ENCODE assay signal across 1 cellular context in genomic region chr21:32278518-32279376, GRCh38.
TF ChIP-seq lines count a peak whose summit lies in the region.

A gene with protein sequence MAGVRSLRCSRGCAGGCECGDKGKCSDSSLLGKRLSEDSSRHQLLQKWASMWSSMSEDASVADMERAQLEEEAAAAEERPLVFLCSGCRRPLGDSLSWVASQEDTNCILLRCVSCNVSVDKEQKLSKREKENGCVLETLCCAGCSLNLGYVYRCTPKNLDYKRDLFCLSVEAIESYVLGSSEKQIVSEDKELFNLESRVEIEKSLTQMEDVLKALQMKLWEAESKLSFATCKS (minus strand): TSS chr21:32279049. CDS start chr21:32279014, 35 bp downstream.

TF ChIP-seq in HEK293, 187 proteins besides CTCF, POLR2A, EP300 and RAD21 (continued from another document and continues in another):
- no peak for TF ChIP-seq ZNF140 (tag by site-specific recombination; IDR thresholded peaks at IDR 0.05)
- TF ChIP-seq IKZF3 (tag by site-specific recombination; IDR thresholded peaks at IDR 0.05), result peak; percentile 68; the same call in 1 of the 2 replicates
- TF ChIP-seq SP7 (tag by site-specific recombination; IDR thresholded peaks at IDR 0.05), result peak; percentile 92
- no peak for TF ChIP-seq ZNF843 (tag by site-specific recombination; IDR thresholded peaks at IDR 0.05)
- TF ChIP-seq ZNF624 (tag by site-specific recombination; IDR thresholded peaks at IDR 0.05), result no peak
- TF ChIP-seq ZNF132 (tag by site-specific recombination; IDR thresholded peaks at IDR 0.05; ENCODE audit: borderline replicate concordance), result no peak
- TF ChIP-seq, protein P1, sequence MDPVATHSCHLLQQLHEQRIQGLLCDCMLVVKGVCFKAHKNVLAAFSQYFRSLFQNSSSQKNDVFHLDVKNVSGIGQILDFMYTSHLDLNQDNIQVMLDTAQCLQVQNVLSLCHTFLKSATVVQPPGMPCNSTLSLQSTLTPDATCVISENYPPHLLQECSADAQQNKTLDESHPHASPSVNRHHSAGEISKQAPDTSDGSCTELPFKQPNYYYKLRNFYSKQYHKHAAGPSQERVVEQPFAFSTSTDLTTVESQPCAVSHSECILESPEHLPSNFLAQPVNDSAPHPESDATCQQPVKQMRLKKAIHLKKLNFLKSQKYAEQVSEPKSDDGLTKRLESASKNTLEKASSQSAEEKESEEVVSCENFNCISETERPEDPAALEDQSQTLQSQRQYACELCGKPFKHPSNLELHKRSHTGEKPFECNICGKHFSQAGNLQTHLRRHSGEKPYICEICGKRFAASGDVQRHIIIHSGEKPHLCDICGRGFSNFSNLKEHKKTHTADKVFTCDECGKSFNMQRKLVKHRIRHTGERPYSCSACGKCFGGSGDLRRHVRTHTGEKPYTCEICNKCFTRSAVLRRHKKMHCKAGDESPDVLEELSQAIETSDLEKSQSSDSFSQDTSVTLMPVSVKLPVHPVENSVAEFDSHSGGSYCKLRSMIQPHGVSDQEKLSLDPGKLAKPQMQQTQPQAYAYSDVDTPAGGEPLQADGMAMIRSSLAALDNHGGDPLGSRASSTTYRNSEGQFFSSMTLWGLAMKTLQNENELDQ (tag by site-specific recombination; IDR thresholded peaks at IDR 0.05; ENCODE audit: low read depth), result no peak
- TF ChIP-seq YY2 (tag by site-specific recombination; IDR thresholded peaks at IDR 0.05), result peak; percentile 96
- no peak for TF ChIP-seq ZNF529 (tag by site-specific recombination; IDR thresholded peaks at IDR 0.05; ENCODE audit: insufficient replicate concordance)
- TF ChIP-seq KLF1 (tag by site-specific recombination; IDR thresholded peaks at IDR 0.05), result peak; percentile 40; the same call in 1 of the 2 replicates
- no peak for TF ChIP-seq OVOL3 (tag by site-specific recombination; IDR thresholded peaks at IDR 0.05)
- TF ChIP-seq ZNF792 (tag by site-specific recombination; IDR thresholded peaks at IDR 0.05), result no peak
- TF ChIP-seq ZNF10 (tag by site-specific recombination; IDR thresholded peaks at IDR 0.05), result peak; percentile 17; the same call in 1 of the 2 replicates
- TF ChIP-seq, protein P2, sequence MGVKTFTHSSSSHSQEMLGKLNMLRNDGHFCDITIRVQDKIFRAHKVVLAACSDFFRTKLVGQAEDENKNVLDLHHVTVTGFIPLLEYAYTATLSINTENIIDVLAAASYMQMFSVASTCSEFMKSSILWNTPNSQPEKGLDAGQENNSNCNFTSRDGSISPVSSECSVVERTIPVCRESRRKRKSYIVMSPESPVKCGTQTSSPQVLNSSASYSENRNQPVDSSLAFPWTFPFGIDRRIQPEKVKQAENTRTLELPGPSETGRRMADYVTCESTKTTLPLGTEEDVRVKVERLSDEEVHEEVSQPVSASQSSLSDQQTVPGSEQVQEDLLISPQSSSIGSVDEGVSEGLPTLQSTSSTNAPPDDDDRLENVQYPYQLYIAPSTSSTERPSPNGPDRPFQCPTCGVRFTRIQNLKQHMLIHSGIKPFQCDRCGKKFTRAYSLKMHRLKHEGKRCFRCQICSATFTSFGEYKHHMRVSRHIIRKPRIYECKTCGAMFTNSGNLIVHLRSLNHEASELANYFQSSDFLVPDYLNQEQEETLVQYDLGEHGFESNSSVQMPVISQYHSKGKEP (tag by site-specific recombination; IDR thresholded peaks at IDR 0.05), result no peak
- 0 out of 2 replicates have a peak, but pooled peaks have one; percentile 47 for TF ChIP-seq ZSCAN16 (tag by site-specific recombination; IDR thresholded peaks at IDR 0.05)
- no peak for TF ChIP-seq ZNF16 (tag by site-specific recombination; IDR thresholded peaks at IDR 0.05; ENCODE audit: low read depth)
- peak; percentile 79 for TF ChIP-seq SP3 (tag by site-specific recombination; IDR thresholded peaks at IDR 0.05)
- no peak for TF ChIP-seq MZF1 (tag by site-specific recombination; IDR thresholded peaks at IDR 0.05; ENCODE audit: borderline replicate concordance)
- TF ChIP-seq ZNF600 (tag by site-specific recombination; IDR thresholded peaks at IDR 0.05), result peak; percentile 85
- peak; percentile 91 for TF ChIP-seq ZEB2 (tag by site-specific recombination; IDR thresholded peaks at IDR 0.05)
- TF ChIP-seq PATZ1 (tag by site-specific recombination; IDR thresholded peaks at IDR 0.05), result peak; percentile 77
- 0 out of 2 replicates have a peak, but pooled peaks have one; percentile 40 for TF ChIP-seq ZNF121 (tag by site-specific recombination; IDR thresholded peaks at IDR 0.05)
- TF ChIP-seq ZNF707 (tag by site-specific recombination; IDR thresholded peaks at IDR 0.05), result no peak
- TF ChIP-seq ZNF221 (tag by site-specific recombination; IDR thresholded peaks at IDR 0.05; ENCODE audit: borderline replicate concordance), result no peak
- no peak for TF ChIP-seq ZNF560 (tag by site-specific recombination; IDR thresholded peaks at IDR 0.05; ENCODE audit: borderline replicate concordance)
- TF ChIP-seq ZNF18 (tag by site-specific recombination; IDR thresholded peaks at IDR 0.05), result no peak
- no peak for TF ChIP-seq ZNF426 (tag by site-specific recombination; IDR thresholded peaks at IDR 0.05)
- TF ChIP-seq ZNF394 (tag by site-specific recombination; IDR thresholded peaks at IDR 0.05; ENCODE audit: borderline replicate concordance), result peak; percentile 74
- no peak; the same call in 1 of the 2 replicates for TF ChIP-seq ZNF777 (tag by site-specific recombination; IDR thresholded peaks at IDR 0.05; ENCODE audit: borderline replicate concordance)
- TF ChIP-seq ZNF169 (tag by site-specific recombination; IDR thresholded peaks at IDR 0.05), result no peak
- TF ChIP-seq EGR2 (tag by site-specific recombination; IDR thresholded peaks at IDR 0.05; ENCODE audit: low read depth), result peak; percentile 97
- TF ChIP-seq WT1 (tag by site-specific recombination; IDR thresholded peaks at IDR 0.05), result no peak
- TF ChIP-seq SP2 (tag by site-specific recombination; IDR thresholded peaks at IDR 0.05), result peak; percentile 79
- no peak for TF ChIP-seq PRDM1 (tag by site-specific recombination; IDR thresholded peaks at IDR 0.05)
- TF ChIP-seq YY1 (tag by site-specific recombination; IDR thresholded peaks at IDR 0.05), result peak; percentile 97
- no peak for TF ChIP-seq ZNF768 (tag by site-specific recombination; IDR thresholded peaks at IDR 0.05)
- TF ChIP-seq ZFHX2 (tag by site-specific recombination; conservative IDR thresholded peaks at IDR 0.05), result peak; percentile 96
- TF ChIP-seq ZNF658 (tag by site-specific recombination; IDR thresholded peaks at IDR 0.05), result no peak
- peak; percentile 82 for TF ChIP-seq ZNF366 (tag by site-specific recombination; conservative IDR thresholded peaks at IDR 0.05)
- TF ChIP-seq ZNF621 (tag by site-specific recombination; IDR thresholded peaks at IDR 0.05), result no peak
- peak; percentile 97 for TF ChIP-seq ZNF324 (tag by site-specific recombination; IDR thresholded peaks at IDR 0.05)
- no peak for TF ChIP-seq ZNF157 (tag by site-specific recombination; IDR thresholded peaks at IDR 0.05)
- peak; percentile 98 for TF ChIP-seq SCRT2 (tag by site-specific recombination; IDR thresholded peaks at IDR 0.05)
- TF ChIP-seq ZNF354C (tag by site-specific recombination; IDR thresholded peaks at IDR 0.05; ENCODE audit: borderline replicate concordance, low read depth), result no peak
- no peak for TF ChIP-seq ZNF473 (tag by site-specific recombination; IDR thresholded peaks at IDR 0.05)
- TF ChIP-seq ZFP69B (tag by site-specific recombination; IDR thresholded peaks at IDR 0.05), result peak; percentile 42; the same call in 1 of the 2 replicates
- peak; percentile 64 for TF ChIP-seq ZSCAN5A (tag by site-specific recombination; IDR thresholded peaks at IDR 0.05)
- no peak for TF ChIP-seq ZNF26 (tag by site-specific recombination; IDR thresholded peaks at IDR 0.05)
- TF ChIP-seq ZNF571 (tag by site-specific recombination; IDR thresholded peaks at IDR 0.05), result no peak
- TF ChIP-seq, protein P3, sequence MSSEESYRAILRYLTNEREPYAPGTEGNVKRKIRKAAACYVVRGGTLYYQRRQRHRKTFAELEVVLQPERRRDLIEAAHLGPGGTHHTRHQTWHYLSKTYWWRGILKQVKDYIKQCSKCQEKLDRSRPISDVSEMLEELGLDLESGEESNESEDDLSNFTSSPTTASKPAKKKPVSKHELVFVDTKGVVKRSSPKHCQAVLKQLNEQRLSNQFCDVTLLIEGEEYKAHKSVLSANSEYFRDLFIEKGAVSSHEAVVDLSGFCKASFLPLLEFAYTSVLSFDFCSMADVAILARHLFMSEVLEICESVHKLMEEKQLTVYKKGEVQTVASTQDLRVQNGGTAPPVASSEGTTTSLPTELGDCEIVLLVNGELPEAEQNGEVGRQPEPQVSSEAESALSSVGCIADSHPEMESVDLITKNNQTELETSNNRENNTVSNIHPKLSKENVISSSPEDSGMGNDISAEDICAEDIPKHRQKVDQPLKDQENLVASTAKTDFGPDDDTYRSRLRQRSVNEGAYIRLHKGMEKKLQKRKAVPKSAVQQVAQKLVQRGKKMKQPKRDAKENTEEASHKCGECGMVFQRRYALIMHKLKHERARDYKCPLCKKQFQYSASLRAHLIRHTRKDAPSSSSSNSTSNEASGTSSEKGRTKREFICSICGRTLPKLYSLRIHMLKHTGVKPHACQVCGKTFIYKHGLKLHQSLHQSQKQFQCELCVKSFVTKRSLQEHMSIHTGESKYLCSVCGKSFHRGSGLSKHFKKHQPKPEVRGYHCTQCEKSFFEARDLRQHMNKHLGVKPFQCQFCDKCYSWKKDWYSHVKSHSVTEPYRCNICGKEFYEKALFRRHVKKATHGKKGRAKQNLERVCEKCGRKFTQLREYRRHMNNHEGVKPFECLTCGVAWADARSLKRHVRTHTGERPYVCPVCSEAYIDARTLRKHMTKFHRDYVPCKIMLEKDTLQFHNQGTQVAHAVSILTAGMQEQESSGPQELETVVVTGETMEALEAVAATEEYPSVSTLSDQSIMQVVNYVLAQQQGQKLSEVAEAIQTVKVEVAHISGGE (tag by site-specific recombination; conservative IDR thresholded peaks at IDR 0.05; ENCODE audit: low read depth), result 0 out of 2 replicates have a peak, but pooled peaks have one; percentile 17
- TF ChIP-seq ZNF561 (tag by site-specific recombination; IDR thresholded peaks at IDR 0.05; ENCODE audit: borderline replicate concordance), result 0 out of 2 replicates have a peak, but pooled peaks have one; percentile 59
- TF ChIP-seq ZNF544 (tag by site-specific recombination; IDR thresholded peaks at IDR 0.05), result no peak
- no peak for TF ChIP-seq ZNF23 (tag by site-specific recombination; IDR thresholded peaks at IDR 0.05; ENCODE audit: borderline replicate concordance)
- TF ChIP-seq ZBTB17 (tag by site-specific recombination; IDR thresholded peaks at IDR 0.05), result peak; percentile 90
